ENCODE assay signal across 9 cellular contexts in the genomic region with DNA sequence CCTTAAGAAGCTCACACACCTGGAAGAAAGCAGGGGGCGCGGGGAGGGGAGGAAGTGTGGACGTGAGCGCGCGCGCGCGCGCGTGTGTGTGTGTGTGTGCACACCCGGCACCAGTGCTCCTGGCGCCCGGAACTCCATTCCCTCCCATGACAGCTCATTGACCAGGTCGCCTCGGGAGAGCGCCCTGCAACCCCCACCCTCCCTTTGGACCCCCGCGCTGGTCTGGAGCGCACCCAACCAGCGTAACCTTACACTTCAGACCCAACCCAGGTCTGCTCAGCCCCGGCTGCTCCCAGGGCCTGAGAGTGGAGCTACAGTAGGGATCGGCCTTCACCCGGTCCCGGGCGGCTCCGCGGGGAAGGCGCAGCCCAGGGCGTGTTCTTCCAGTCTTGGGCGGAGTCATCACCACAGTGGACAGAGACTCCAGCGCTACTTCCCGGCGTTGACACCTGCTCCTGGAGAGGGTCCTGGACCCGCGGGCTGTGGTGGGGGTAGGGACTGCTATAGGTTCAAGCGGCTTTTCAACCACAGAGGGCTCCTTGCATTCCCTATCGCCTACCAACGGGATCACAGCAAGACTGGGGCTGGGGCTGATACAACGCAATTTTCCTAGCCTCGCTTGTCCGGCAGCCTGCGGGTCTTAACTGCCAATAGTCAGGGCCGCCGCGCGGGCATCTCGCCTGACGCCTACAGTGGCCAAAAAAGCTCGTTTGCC. TPM values are rescaled to one million over a fixed set of nuclear protein-coding genes. Genes with fewer than 3 reads are reported as not detected.
DNase-seq lines count a peak whose midpoint lies in the region; ATAC-seq, FAIRE-seq and TF ChIP-seq lines count a peak whose summit lies in the region.
"Had no signal": no experiment of that assay in that cellular context is flagged by ENCODE, and none has a peak within 500 bp of the region (broad histone marks: within the 10 kb centered on the region; RNA-seq: fewer than 3 reads in every experiment).

No MANE protein-coding gene starts in this region.

- no peaks in the 10 kb centered on the region for H3K27me3 ChIP-seq in pancreas

- ATAC-seq in pancreas (peak; percentile 39 to 64 (median 57)), HG02759 (IDR thresholded peaks at IDR 0.05; ENCODE audit: unreplicated experiment) (no peak), GM19324 (IDR thresholded peaks at IDR 0.05; ENCODE audit: low FRiP score, unreplicated experiment) (no peak)

- H3K4me1 ChIP-seq in pancreas, result no peaks in the 10 kb centered on the region

- intact Hi-C loops in pancreas (cut with DNase I), result no loop called here

- H3K9me3 Mint-ChIP-seq in HFFc6, result no peaks in the 10 kb centered on the region

- peak overlapping the region; percentile 57 for H3K4me3 ChIP-seq in WI38 (ENCODE audit: low read depth, low read length)
- H3K4me3 ChIP-seq in pancreas, result peak overlapping the region; percentile 35 to 56 (median 45)

- no peaks in the 10 kb centered on the region for H3K36me3 Mint-ChIP-seq in HFFc6 (ENCODE audit: low read depth)

- no peak for TF ChIP-seq CTCF in HFFc6 (IDR thresholded peaks at IDR 0.05)
- TF ChIP-seq CTCF in WI38 (IDR thresholded peaks at IDR 0.05; ENCODE audit: low read depth, low read length), result no peak
- TF ChIP-seq CTCF in pancreas (IDR thresholded peaks at IDR 0.05), result no peak

- H3K27me3 Mint-ChIP-seq in HFFc6 (ENCODE audit: insufficient read depth), result peaks cover 38% of the 10 kb centered on the region

- peak; percentile 16 for DNase-seq in CD1c-positive myeloid dendritic cell (ENCODE audit: extremely low spot score)
- DNase-seq in HFFc6, result no peak
- DNase-seq in foreskin melanocyte, result peak; percentile 19
- peak; percentile 27 to 84 (median 56) for DNase-seq in pancreas
- no peak for DNase-seq in T1000 (lab: John Stamatoyannopoulos, UW)

- no peaks in the 10 kb centered on the region for H3K36me3 ChIP-seq in pancreas
- H3K36me3 ChIP-seq: neutrophil had no signal

- no peak overlapping the region; the same call in 1 of the 2 replicates for H3K27ac Mint-ChIP-seq in HFFc6

- no peak for FAIRE-seq in pancreas (lab: Jason Lieb, UNC)

- peaks cover 9% of the 10 kb centered on the region for H3K4me1 Mint-ChIP-seq in HFFc6 (ENCODE audit: low read depth)

- H3K4me3 Mint-ChIP-seq in HFFc6, result peak overlapping the region; percentile 90

- no peaks in the 10 kb centered on the region for H3K9me3 ChIP-seq in pancreas
- H3K9me3 ChIP-seq: neutrophil had no signal

- 2 to 6% methylated on average over 47 to 50 of the region's 50 CpGs for WGBS in pancreas, 2 donors

- peak overlapping the region in 1 of 4 donors; percentile 5 for H3K27ac ChIP-seq in pancreas
- H3K27ac ChIP-seq: neutrophil had no signal

RNA-seq across cellular contexts. Expression of gene GALNT18, which starts 1.4 kb away (rescaled TPM):
- 10 to 100 TPM in 4 of 6 experiments, 1 to 10 TPM in 2; 2.7 to 13.7 (median 12.4) TPM for total RNA-seq in HFFc6 (2021; fragmentation: NEBNext Ultra II Directional; extraction: Animal tissue kit (Norgen Biotek cat#: 25700))
- total RNA-seq in pancreas, result 1 to 10 TPM; 2.0 to 8.9 (median 4.3) TPM
- polyA plus RNA-seq in pancreas, result 1 to 10 TPM; 4.7 to 5.5 TPM

Comparison
In these comparisons a context has a peak if more than half of its experiments do, and no peak if none do; other contexts are left out.
1. DNase-seq: peak in CD1c-positive myeloid dendritic cell (single experiment), foreskin melanocyte (single experiment) and pancreas (6 of 6); none in HFFc6 (single experiment) and T1000 (single experiment).
2. ATAC-seq: peak in pancreas (4 of 4); none in HG02759 (single experiment) and GM19324 (single experiment).